30 cellular contexts compared by ENCODE assay signal in genomic region chr2:105681927-105682326, GRCh38.
"Had no signal": no experiment of that assay in that cellular context is flagged by ENCODE, and none has a peak within 500 bp of the region (broad histone marks: within the 10 kb centered on the region; RNA-seq: fewer than 3 reads in every experiment).

No MANE protein-coding gene starts in this region.

- H3K9me3 Mint-ChIP-seq: activated CD8-positive, alpha-beta T cell treated with anti-CD3 and anti-CD28 coated beads for 36 hours; activated T-cell treated with anti-CD3 and anti-CD28 coated beads, Interleukin-2, amount 50 U/mL, for 4 hours; activated T-helper 17 cell treated with anti-CD3 and anti-CD28 coated beads, Interleukin-2, amount 50 U/mL, for 72 hours; endodermal cell; T-cell; T-helper 1 cell treated with Interleukin-12 subunit alpha and Interleukin-12 subunit beta and Interleukin-4 antibody, amounts not matched to agents 30 μg/mL and 1 μg/mL, for 36 hours; T-helper 2 cell treated with Interferon-gamma antibody and Interleukin-4, amounts not matched to agents 5 μg/mL and 100 μg/mL, for 36 hours had no signal

- H3K4me3 Mint-ChIP-seq: activated CD4-positive, alpha-beta T cell treated with anti-CD3 and anti-CD28 coated beads for 36 hours; activated CD8-positive, alpha-beta T cell treated with anti-CD3 and anti-CD28 coated beads for 36 hours; activated naive CD8-positive, alpha-beta T cell; activated T-cell treated with anti-CD3 and anti-CD28 coated beads, Interleukin-2, amount 50 U/mL, for 4 hours; activated T-helper 17 cell treated with anti-CD3 and anti-CD28 coated beads, Interleukin-2, amount 50 U/mL, for 72 hours; brain; endodermal cell; T-cell; T-helper 1 cell treated with Interleukin-12 subunit alpha and Interleukin-12 subunit beta and Interleukin-4 antibody, amounts not matched to agents 30 μg/mL and 1 μg/mL, for 36 hours; T-helper 2 cell treated with Interferon-gamma antibody and Interleukin-4, amounts not matched to agents 5 μg/mL and 100 μg/mL, for 36 hours had no signal

- DNase-seq: activated CD4-positive, alpha-beta T cell treated with anti-CD3 and anti-CD28 coated beads for 36 hours; activated CD4-positive, alpha-beta T cell treated with anti-CD3 and anti-CD28 coated beads, Interleukin-2, amount 50 U/mL, for 1 hour; activated CD4-positive, alpha-beta T cell treated with anti-CD3 and anti-CD28 coated beads, Interleukin-2, amount 50 U/mL, for 48 hours; activated CD4-positive, CD25-positive, alpha-beta regulatory T cell; activated CD4-positive, CD25-positive, alpha-beta regulatory T cell treated with anti-CD3 and anti-CD28 coated beads, Interleukin-2, amount 50 U/mL, for 72 hours; activated CD8-positive, alpha-beta memory T cell treated with anti-CD3 and anti-CD28 coated beads for 24 hours; activated CD8-positive, alpha-beta T cell treated with anti-CD3 and anti-CD28 coated beads for 36 hours; activated effector memory CD4-positive, alpha-beta T cell treated with Interleukin-2 at 50 U/mL for 16 hours; activated gamma-delta T cell treated with Interleukin-2 at 50 U/mL for 16 hours; activated naive CD4-positive, alpha-beta T cell treated with anti-CD3 and anti-CD28 coated beads, Interleukin-2, amount 50 U/mL, for 16 hours; activated naive CD4-positive, alpha-beta T cell treated with Interleukin-2 at 50 U/mL for 16 hours; activated T-cell treated with anti-CD3 and anti-CD28 coated beads, Interleukin-2, amount 50 U/mL, for 4 hours; central memory CD4-positive, alpha-beta T cell; cerebellar nuclear complex; colonic mucosa; effector CD8-positive, alpha-beta T cell; endodermal cell; foreskin fibroblast; T-cell; T1000 had no signal

- ATAC-seq: activated CD4-positive, alpha-beta T cell treated with anti-CD3 and anti-CD28 coated beads for 36 hours; activated CD8-positive, alpha-beta T cell treated with anti-CD3 and anti-CD28 coated beads for 36 hours; activated T-cell treated with anti-CD3 and anti-CD28 coated beads, Interleukin-2, amount 50 U/mL, for 4 hours; activated T-helper 17 cell treated with anti-CD3 and anti-CD28 coated beads, Interleukin-2, amount 50 U/mL, for 72 hours; esophagus mucosa; T-cell had no signal

- H3K4me1 Mint-ChIP-seq: brain had no signal

- FAIRE-seq: frontal cortex had no signal

- H3K27ac ChIP-seq: ascending aorta, breast epithelium, cardiac muscle cell, colonic mucosa had no signal

- H3K4me3 ChIP-seq: ascending aorta, breast epithelium, cardiac muscle cell, colonic mucosa had no signal

- H3K9me3 ChIP-seq: ascending aorta, breast epithelium, colonic mucosa had no signal

- H3K4me1 ChIP-seq: ascending aorta, breast epithelium, colonic mucosa had no signal

- H3K27ac Mint-ChIP-seq: activated CD4-positive, alpha-beta T cell treated with anti-CD3 and anti-CD28 coated beads for 36 hours; activated CD8-positive, alpha-beta T cell treated with anti-CD3 and anti-CD28 coated beads for 36 hours; activated naive CD8-positive, alpha-beta T cell; activated T-helper 17 cell treated with anti-CD3 and anti-CD28 coated beads, Interleukin-2, amount 50 U/mL, for 72 hours; endodermal cell; T-cell; T-helper 1 cell treated with Interleukin-12 subunit alpha and Interleukin-12 subunit beta and Interleukin-4 antibody, amounts not matched to agents 30 μg/mL and 1 μg/mL, for 36 hours; T-helper 2 cell treated with Interferon-gamma antibody and Interleukin-4, amounts not matched to agents 5 μg/mL and 100 μg/mL, for 36 hours had no signal

- H3K27me3 Mint-ChIP-seq: activated CD4-positive, alpha-beta T cell treated with anti-CD3 and anti-CD28 coated beads for 36 hours; activated CD8-positive, alpha-beta T cell treated with anti-CD3 and anti-CD28 coated beads for 36 hours; activated naive CD8-positive, alpha-beta T cell; activated T-helper 17 cell treated with anti-CD3 and anti-CD28 coated beads, Interleukin-2, amount 50 U/mL, for 72 hours had no signal

- H3K36me3 Mint-ChIP-seq: brain, T-cell had no signal

- H3K27me3 ChIP-seq: ascending aorta, breast epithelium, cardiac muscle cell, colonic mucosa had no signal

- H3K36me3 ChIP-seq: ascending aorta, breast epithelium, cardiac muscle cell, colonic mucosa had no signal
